15 cellular contexts compared by ENCODE assay signal in the genomic region with DNA sequence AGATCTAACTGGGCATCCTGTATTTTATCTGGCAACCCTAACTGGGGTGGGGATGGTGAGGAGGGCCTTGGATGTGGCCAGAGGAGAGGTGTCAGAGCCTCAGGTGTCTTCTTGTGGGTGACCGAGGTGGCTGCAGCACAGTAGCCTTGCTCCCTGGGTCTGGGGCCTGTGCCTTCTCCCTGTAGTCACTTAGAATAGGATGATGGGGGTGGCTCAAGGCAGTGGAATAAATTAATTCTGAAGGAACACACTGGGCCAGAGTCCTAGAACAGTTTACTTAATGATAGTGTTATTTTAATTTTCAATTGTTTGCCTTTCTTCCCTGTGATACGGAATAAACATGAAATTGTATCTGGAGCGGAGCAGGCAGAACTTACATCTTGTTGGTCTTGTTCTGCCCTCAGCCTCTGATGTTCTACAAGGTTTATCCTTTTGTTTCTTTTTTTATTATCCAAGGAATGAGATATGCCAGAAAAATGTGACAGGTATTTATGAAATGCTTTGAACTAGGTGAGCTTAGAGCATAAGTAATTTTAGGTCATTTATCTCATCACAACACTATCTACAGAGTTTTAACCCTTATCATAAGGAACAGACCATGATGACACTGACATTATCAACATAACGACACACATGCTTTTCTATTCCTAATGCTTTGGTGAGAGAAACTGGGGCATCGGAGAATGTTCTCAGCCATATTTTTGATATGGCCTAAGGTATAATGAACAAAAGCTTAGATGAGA. TPM values are rescaled to one million over a fixed set of nuclear protein-coding genes. Genes with fewer than 3 reads are reported as not detected.
DNase-seq lines count a peak whose midpoint lies in the region; ATAC-seq and TF ChIP-seq lines count a peak whose summit lies in the region.
"Had no signal": no experiment of that assay in that cellular context is flagged by ENCODE, and none has a peak within 500 bp of the region (broad histone marks: within the 10 kb centered on the region; RNA-seq: fewer than 3 reads in every experiment).

No MANE protein-coding gene starts in this region.

- no peak overlapping the region for H2AFZ ChIP-seq in mammary epithelial cell (ENCODE audit: low read depth, low read length)

- H3K4me3 Mint-ChIP-seq in MCF 10A (ENCODE audit: unreplicated experiment) = no peak overlapping the region
- H3K4me3 Mint-ChIP-seq in nephron = no peak overlapping the region
- H3K4me3 Mint-ChIP-seq: CD8-positive, alpha-beta T cell; T-helper 1 cell treated with Interleukin-12 subunit alpha and Interleukin-12 subunit beta and Interleukin-4 antibody, amounts not matched to agents 30 μg/mL and 1 μg/mL, for 36 hours had no signal

- dilution Hi-C loops in mammary epithelial cell (cut with HindIII; ENCODE audit: low sequenced_read_pairs) = no loop called here

- no peaks in the 10 kb centered on the region for H3K9me3 ChIP-seq in mammary epithelial cell (replicated peaks; ENCODE audit: insufficient read depth, low read length)
- H3K9me3 ChIP-seq in heart left ventricle = no peaks in the 10 kb centered on the region
- no peaks in the 10 kb centered on the region for H3K9me3 ChIP-seq in upper lobe of left lung
- no peaks in the 10 kb centered on the region for H3K9me3 ChIP-seq in BE2C

- TF ChIP-seq CTCF in MCF 10A (IDR thresholded peaks at IDR 0.05; ENCODE audit: unreplicated experiment) = no peak
- no peak for TF ChIP-seq CTCF in mammary epithelial cell (conservative IDR thresholded peaks at IDR 0.05 in 1 of 2, IDR thresholded peaks at IDR 0.05 in 1 of 2; ENCODE audit: extremely low read depth in 1 of 2, insufficient read depth in 1 of 2, low read depth in 1 of 2, low read length in 2 of 2)
- TF ChIP-seq CTCF in heart left ventricle (IDR thresholded peaks at IDR 0.05) = no peak
- TF ChIP-seq CTCF in nephron (IDR thresholded peaks at IDR 0.05; ENCODE audit: unreplicated experiment in 3 of 3) = no peak
- no peak for TF ChIP-seq CTCF in upper lobe of left lung (IDR thresholded peaks at IDR 0.05)
- no peak for TF ChIP-seq CTCF in BE2C (IDR thresholded peaks at IDR 0.05; ENCODE audit: low read depth, low read length)

- no peak for TF ChIP-seq EP300 in upper lobe of left lung (IDR thresholded peaks at IDR 0.05)

- CTCF ChIA-PET in MCF 10A (lab: Yijun Ruan, JAX) (interaction anchor here (0.6 to 2.6 kb wide), 10 partner anchors 8 to 117 kb away, joined by 3 to 14 read pairs (median 4); no protein-coding TSS in a partner anchor), mammary epithelial cell (lab: Charles Lee; ENCODE audit: low non-redundant PET) (no interaction called here)

- H3K4me1 Mint-ChIP-seq in MCF 10A (ENCODE audit: insufficient read depth, unreplicated experiment) (peaks cover 46% of the 10 kb centered on the region), nephron (peaks cover 81% of the 10 kb centered on the region)

- intact Hi-C loops in MCF 10A (cut with micrococcal nuclease) = loop anchor here (5.0 kb wide), 1 partner anchor 53 kb away; no protein-coding TSS in a partner anchor
- intact Hi-C loops in mammary epithelial cell (cut with micrococcal nuclease) = no loop called here
- intact Hi-C loops in heart left ventricle (cut with DNase I) = loop anchor here in 4 of 10 donors (5.0 to 10.0 kb wide), 3 partner anchors 47 to 52 kb away; partner anchors contain the start of gene LRCH1 (in 3 of the 4)

- H4K20me1 ChIP-seq in mammary epithelial cell (ENCODE audit: insufficient read depth, low read length) = no peaks in the 10 kb centered on the region

- H3K9me3 Mint-ChIP-seq in MCF 10A (ENCODE audit: unreplicated experiment) = no peaks in the 10 kb centered on the region
- no peaks in the 10 kb centered on the region for H3K9me3 Mint-ChIP-seq in nephron
- H3K9me3 Mint-ChIP-seq: CD8-positive, alpha-beta T cell; T-helper 1 cell treated with Interleukin-12 subunit alpha and Interleukin-12 subunit beta and Interleukin-4 antibody, amounts not matched to agents 30 μg/mL and 1 μg/mL, for 36 hours had no signal

- TF ChIP-seq POLR2A in heart left ventricle (IDR thresholded peaks at IDR 0.05) (no peak), upper lobe of left lung (IDR thresholded peaks at IDR 0.05) (no peak)

- H3K27me3 Mint-ChIP-seq in MCF 10A (ENCODE audit: insufficient read depth, unreplicated experiment) (no peaks in the 10 kb centered on the region), nephron (ENCODE audit: low read depth) (no peaks in the 10 kb centered on the region)

- H3K27ac ChIP-seq in mammary epithelial cell (ENCODE audit: insufficient read depth, low read depth, low read length) (no peak overlapping the region), heart left ventricle (peak overlapping the region in 11 of 12 donors; percentile 16 to 72 (median 61)), upper lobe of left lung (peak overlapping the region; percentile 47 to 77 (median 57))

- POLR2A ChIA-PET in MCF 10A (lab: Yijun Ruan, JAX) = interaction anchor here (0.7 to 5.0 kb wide), 6 partner anchors 9 to 51 kb away, joined by 3 to 30 read pairs (median 4); no protein-coding TSS in a partner anchor

- H3K36me3 Mint-ChIP-seq in MCF 10A (ENCODE audit: insufficient read depth, unreplicated experiment) = no peaks in the 10 kb centered on the region
- H3K36me3 Mint-ChIP-seq in nephron (ENCODE audit: low read depth) = no peaks in the 10 kb centered on the region
- H3K36me3 Mint-ChIP-seq: CD8-positive, alpha-beta T cell had no signal

- H3K36me3 ChIP-seq in mammary epithelial cell (ENCODE audit: insufficient read depth, low read length) (no peaks in the 10 kb centered on the region), heart left ventricle (no peaks in the 10 kb centered on the region), upper lobe of left lung (no peaks in the 10 kb centered on the region), BE2C (no peaks in the 10 kb centered on the region)

- H3K27ac Mint-ChIP-seq in MCF 10A (ENCODE audit: low read depth, unreplicated experiment) = peak overlapping the region; percentile 74
- H3K27ac Mint-ChIP-seq in nephron = peak overlapping the region in 2 of 3 experiments; percentile 7 to 73
- H3K27ac Mint-ChIP-seq: CD8-positive, alpha-beta T cell; T-helper 1 cell treated with Interleukin-12 subunit alpha and Interleukin-12 subunit beta and Interleukin-4 antibody, amounts not matched to agents 30 μg/mL and 1 μg/mL, for 36 hours had no signal

- no peak overlapping the region for H3K4me2 ChIP-seq in mammary epithelial cell (ENCODE audit: insufficient read depth, low read depth, low read length)

- H3K27me3 ChIP-seq in mammary epithelial cell (ENCODE audit: insufficient read depth, low read length) (no peaks in the 10 kb centered on the region), heart left ventricle (no peaks in the 10 kb centered on the region), upper lobe of left lung (no peaks in the 10 kb centered on the region), BE2C (no peaks in the 10 kb centered on the region)

- DNase-seq in MCF 10A (ENCODE audit: unreplicated experiment) = no peak
- no peak for DNase-seq in mammary epithelial cell
- no peak for DNase-seq in heart left ventricle
- no peak for DNase-seq in upper lobe of left lung
- no peak for DNase-seq in activated CD8-positive, alpha-beta memory T cell treated with anti-CD3 and anti-CD28 coated beads, Interleukin-2, amount 50 U/mL, for 48 hours
- DNase-seq in BE2C = no peak
- DNase-seq: activated effector memory CD4-positive, alpha-beta T cell treated with anti-CD3 and anti-CD28 coated beads, Interleukin-2, amount 50 U/mL, for 16 hours; amygdala; CD8-positive, alpha-beta T cell; NCI-H1105; stimulated activated CD4-positive, alpha-beta T cell treated with anti-CD3 and anti-CD28 coated beads, Interleukin-4, amount 100 ng/mL, for 4 hours had no signal

- peaks cover 99% of the 10 kb centered on the region for H3K79me2 ChIP-seq in mammary epithelial cell (ENCODE audit: insufficient read depth, low read length)

- in situ Hi-C loops in mammary epithelial cell (cut with MboI; ENCODE audit: low sequenced_read_pairs in 2 of 2) = no loop called here

- ATAC-seq in heart left ventricle (peak in 2 of 4 donors; percentile 10 to 23), upper lobe of left lung (ENCODE audit: low FRiP score in 2 of 2) (peak in 1 of 2 donors; percentile 55), HG03095 (IDR thresholded peaks at IDR 0.05; ENCODE audit: unreplicated experiment) (no peak)
- ATAC-seq: activated CD4-positive, CD25-positive, alpha-beta regulatory T cell treated with anti-CD3 and anti-CD28 coated beads, Interleukin-2, amount 50 U/mL, for 24 hours; CD8-positive, alpha-beta T cell had no signal

- no peak overlapping the region for H3K9ac ChIP-seq in mammary epithelial cell (ENCODE audit: insufficient read depth, low read length)

- BruUV-seq in MCF 10A (replicated peaks; lab: Mats Ljungman, UMichigan) = no TSS peak
- no TSS peak for BruUV-seq in mammary epithelial cell (replicated peaks; lab: Mats Ljungman, UMichigan)

- H3K4me1 ChIP-seq in mammary epithelial cell (ENCODE audit: insufficient read depth, low read length) = peaks cover 36% of the 10 kb centered on the region
- H3K4me1 ChIP-seq in heart left ventricle = peaks cover 15 to 96% (median 86%) of the 10 kb centered on the region in 12 donors
- H3K4me1 ChIP-seq in upper lobe of left lung = peaks cover 46 to 90% (median 78%) of the 10 kb centered on the region in 4 donors
- peaks cover 50% of the 10 kb centered on the region for H3K4me1 ChIP-seq in BE2C

- WGBS in mammary epithelial cell (ENCODE audit: low coverage, missing lambda C conversion rate) = 97% methylated on average over 5 of the region's 5 CpGs
- WGBS in heart left ventricle, 4 donors = 79 to 82% (median 80%) methylated on average over 5 of the region's 5 CpGs
- WGBS in upper lobe of left lung, 2 donors = 65% methylated on average over 4 to 5 of the region's 5 CpGs

- no peak overlapping the region for H3K4me3 ChIP-seq in mammary epithelial cell (replicated peaks in 1 of 3; ENCODE audit: insufficient read depth in 1 of 3, low read depth in 2 of 3, low read length in 3 of 3)
- H3K4me3 ChIP-seq in heart left ventricle = no peak overlapping the region
- H3K4me3 ChIP-seq in upper lobe of left lung = no peak overlapping the region
- no peak overlapping the region for H3K4me3 ChIP-seq in BE2C (ENCODE audit: low read depth, low read length)

RNA-seq across cellular contexts. Expression of gene LRCH1, which starts 51.4 kb away (rescaled TPM):
- 15.4 and 16.5 TPM in 2 replicates for total RNA-seq in MCF 10A (2022)
- total RNA-seq in mammary epithelial cell = 10 to 100 TPM; 13.2 to 21.2 TPM
- polyA plus RNA-seq in mammary epithelial cell = 10.3 TPM
- polyA minus RNA-seq in mammary epithelial cell = 20.1 TPM
- 10 to 100 TPM in 8 of 9 donors, 1 to 10 TPM in 1; 9.8 to 20.1 (median 12.9) TPM for total RNA-seq in heart left ventricle
- 1 to 10 TPM; 4.5 to 6.4 TPM for polyA plus RNA-seq in heart left ventricle
- 10 to 100 TPM; 17.2 to 27.0 (median 22.7) TPM for total RNA-seq in upper lobe of left lung
- polyA plus RNA-seq in BE2C (2012; ENCODE audit: insufficient read depth, insufficient read length, low read depth) = 8.9 TPM
